Comparison of ENCODE assay signal across 30 cellular contexts in the genomic region with DNA sequence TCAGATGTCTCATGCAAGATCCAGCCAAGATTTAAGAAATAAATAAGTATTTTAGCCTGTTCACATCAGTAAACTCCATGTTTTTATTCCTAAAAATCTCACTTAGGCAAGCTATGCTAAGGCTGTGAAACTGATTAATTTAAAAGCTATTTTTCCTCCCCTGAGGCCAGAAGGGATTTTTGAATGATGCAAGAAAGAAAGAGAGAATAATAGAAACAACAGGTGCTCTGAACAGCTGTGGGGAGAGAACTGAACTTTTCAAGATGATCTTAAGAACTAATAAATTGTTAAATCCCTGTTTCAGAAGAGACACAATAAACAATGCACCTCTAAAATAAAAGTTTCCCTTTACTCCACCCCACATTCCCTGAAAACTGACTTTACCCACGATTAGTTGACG.
"Had no signal": no experiment of that assay in that cellular context is flagged by ENCODE, and none has a peak within 500 bp of the region (broad histone marks: within the 10 kb centered on the region; RNA-seq: fewer than 3 reads in every experiment).

No MANE protein-coding gene starts in this region.

- DNase-seq: activated CD4-positive, alpha-beta T cell treated with anti-CD3 and anti-CD28 coated beads for 48 hours; activated CD4-positive, alpha-beta T cell treated with anti-CD3 and anti-CD28 coated beads, Interleukin-2, amount 50 U/mL, for 48 hours; activated CD8-positive, alpha-beta memory T cell treated with anti-CD3 and anti-CD28 coated beads for 24 hours; activated effector memory CD4-positive, alpha-beta T cell treated with anti-CD3 and anti-CD28 coated beads, Interleukin-2, amount 50 U/mL, for 16 hours; activated naive CD4-positive, alpha-beta T cell treated with anti-CD3 and anti-CD28 coated beads for 36 hours; activated naive CD8-positive, alpha-beta T cell treated with anti-CD3 and anti-CD28 coated beads for 36 hours; adrenal gland; cerebellar nuclear complex; colonic mucosa; effector memory CD4-positive, alpha-beta T cell; left cardiac atrium; left ventricle myocardium superior; mucosa of descending colon; naive B cell; nucleus accumbens; stimulated activated CD4-positive, alpha-beta T cell treated with anti-CD3 and anti-CD28 coated beads, Interleukin-2, amount 100 ng/mL, for 48 hours; stimulated activated naive CD4-positive, alpha-beta T cell treated with Interleukin-2 at 50 U/mL for 16 hours; T-helper 9 cell; testis; uterus had no signal

- H3K4me1 ChIP-seq: adrenal gland, ascending aorta, colonic mucosa, gastroesophageal sphincter, parathyroid adenoma, right atrium auricular region, testis, uterus had no signal

- H3K9me3 ChIP-seq: adrenal gland, colonic mucosa, mucosa of descending colon, testis had no signal

- H3K36me3 Mint-ChIP-seq: activated naive CD8-positive, alpha-beta T cell treated with anti-CD3 and anti-CD28 coated beads for 36 hours; brain; naive B cell had no signal

- H3K79me2 ChIP-seq: hepatocyte, parathyroid adenoma had no signal

- H3K36me3 ChIP-seq: adrenal gland, ascending aorta, cardiac muscle cell, colonic mucosa, gastroesophageal sphincter, right atrium auricular region, uterus had no signal

- ATAC-seq: activated CD4-positive, CD25-positive, alpha-beta regulatory T cell treated with anti-CD3 and anti-CD28 coated beads, Interleukin-2, amount 50 U/mL, for 24 hours; gastroesophageal sphincter; left cardiac atrium; left ventricle myocardium superior; mucosa of descending colon had no signal

- H3K27ac ChIP-seq: adrenal gland, ascending aorta, cardiac muscle cell, colonic mucosa, gastroesophageal sphincter, hepatocyte, parathyroid adenoma, right atrium auricular region, testis, uterus, VCaP had no signal

- H3K9ac ChIP-seq: parathyroid adenoma had no signal

- H3K27ac Mint-ChIP-seq: activated naive CD4-positive, alpha-beta T cell treated with anti-CD3 and anti-CD28 coated beads for 36 hours; activated naive CD8-positive, alpha-beta T cell treated with anti-CD3 and anti-CD28 coated beads for 36 hours; activated T-helper 1 cell treated with anti-CD3 and anti-CD28 coated beads, Interleukin-12 subunit alpha, Interleukin-12 subunit beta, Interleukin-2, Interleukin-4 antibody, amounts not matched to agents 30 ng/mL and 10 ng/mL and 1 ng/mL, durations not matched to agents 14 hours and 24 hours and 36 hours; naive B cell had no signal

- H3K27me3 ChIP-seq: adrenal gland, ascending aorta, cardiac muscle cell, colonic mucosa, gastroesophageal sphincter, hepatocyte, right atrium auricular region, testis, uterus had no signal

- H3K4me3 Mint-ChIP-seq: activated naive CD4-positive, alpha-beta T cell treated with anti-CD3 and anti-CD28 coated beads for 36 hours; activated naive CD8-positive, alpha-beta T cell treated with anti-CD3 and anti-CD28 coated beads for 36 hours; activated T-helper 1 cell treated with anti-CD3 and anti-CD28 coated beads, Interleukin-12 subunit alpha, Interleukin-12 subunit beta, Interleukin-2, Interleukin-4 antibody, amounts not matched to agents 30 ng/mL and 10 ng/mL and 1 ng/mL, durations not matched to agents 14 hours and 24 hours and 36 hours; naive B cell had no signal

- H3K4me1 Mint-ChIP-seq: activated naive CD8-positive, alpha-beta T cell treated with anti-CD3 and anti-CD28 coated beads for 36 hours; naive B cell had no signal

- H2AFZ ChIP-seq: hepatocyte, parathyroid adenoma had no signal

- H3K4me3 ChIP-seq: adrenal gland, ascending aorta, cardiac muscle cell, colonic mucosa, gastroesophageal sphincter, hepatocyte, mucosa of descending colon, right atrium auricular region, testis, uterus had no signal

- H3K27me3 Mint-ChIP-seq: activated naive CD8-positive, alpha-beta T cell treated with anti-CD3 and anti-CD28 coated beads for 36 hours; brain had no signal

- H3K4me2 ChIP-seq: hepatocyte had no signal
